ENCODE assay signal across 25 cellular contexts in the genomic region with DNA sequence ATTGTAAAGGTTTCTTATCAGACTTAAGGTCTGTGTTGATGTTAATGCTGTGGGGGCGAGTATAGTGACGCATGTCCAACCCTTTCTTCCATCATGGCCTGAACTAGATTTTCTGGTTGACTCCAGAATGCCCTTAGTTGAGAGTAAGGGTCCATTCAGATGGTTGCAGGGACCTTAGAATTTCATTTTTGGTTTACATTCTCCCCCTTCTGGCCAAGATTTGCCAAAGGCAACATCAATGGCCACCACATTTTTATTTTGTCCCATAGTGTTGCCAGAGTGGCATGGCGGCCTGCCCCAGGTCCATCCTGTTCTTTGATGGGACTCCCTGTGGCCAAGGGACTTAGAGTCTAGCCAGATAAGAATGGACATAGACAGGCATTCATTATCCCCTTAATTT.
DNase-seq lines count a peak whose midpoint lies in the region; ATAC-seq and TF ChIP-seq lines count a peak whose summit lies in the region.
"Had no signal": no experiment of that assay in that cellular context is flagged by ENCODE, and none has a peak within 500 bp of the region (broad histone marks: within the 10 kb centered on the region; RNA-seq: fewer than 3 reads in every experiment).

No MANE protein-coding gene starts in this region.

- peaks cover 0 to 2% (median 0%) of the 10 kb centered on the region in 3 donors for H3K27me3 Mint-ChIP-seq in CD14-positive monocyte (ENCODE audit: low read depth in 3 of 3)
- H3K27me3 Mint-ChIP-seq: activated CD4-positive, alpha-beta T cell treated with anti-CD3 and anti-CD28 coated beads for 36 hours; effector memory CD8-positive, alpha-beta T cell; naive thymus-derived CD4-positive, alpha-beta T cell; stimulated activated naive CD8-positive, alpha-beta T cell treated with anti-CD3 and anti-CD28 coated beads, Interleukin-15, Interleukin-2, amounts not matched to agents 100 ng/mL and 50 ng/mL, for 24 hours had no signal

- no peak for ATAC-seq in omental fat pad (ENCODE audit: low FRiP score)
- ATAC-seq: activated CD4-positive, alpha-beta T cell treated with anti-CD3 and anti-CD28 coated beads for 36 hours; activated T-cell treated with anti-CD3 and anti-CD28 coated beads, Interleukin-2, amount 50 U/mL, for 72 hours; effector memory CD8-positive, alpha-beta T cell; naive thymus-derived CD4-positive, alpha-beta T cell had no signal

- H3K4me3 ChIP-seq in NB4 (ENCODE audit: low read depth, low read length), result no peak overlapping the region
- H3K4me3 ChIP-seq in brain microvascular endothelial cell (ENCODE audit: low read depth, low read length), result no peak overlapping the region
- H3K4me3 ChIP-seq: esophagus squamous epithelium, GM23248, ovary, right atrium auricular region, thyroid gland had no signal

- no peak overlapping the region for H3K4me3 Mint-ChIP-seq in CD14-positive monocyte
- H3K4me3 Mint-ChIP-seq: activated CD4-positive, alpha-beta T cell treated with anti-CD3 and anti-CD28 coated beads for 36 hours; activated naive CD4-positive, alpha-beta T cell treated with anti-CD3 and anti-CD28 coated beads for 36 hours; activated T-cell treated with anti-CD3 and anti-CD28 coated beads, Interleukin-2, amount 50 U/mL, for 72 hours; effector memory CD8-positive, alpha-beta T cell; naive thymus-derived CD4-positive, alpha-beta T cell; stimulated activated naive CD8-positive, alpha-beta T cell treated with anti-CD3 and anti-CD28 coated beads, Interleukin-15, Interleukin-2, amounts not matched to agents 100 ng/mL and 50 ng/mL, for 24 hours had no signal

- no peak for TF ChIP-seq POLR2A in NB4 (IDR thresholded peaks at IDR 0.05; ENCODE audit: extremely low read depth, insufficient read length)

- no peak overlapping the region for H3K27ac Mint-ChIP-seq in CD14-positive monocyte
- H3K27ac Mint-ChIP-seq: activated CD4-positive, alpha-beta T cell treated with anti-CD3 and anti-CD28 coated beads for 36 hours; activated naive CD4-positive, alpha-beta T cell treated with anti-CD3 and anti-CD28 coated beads for 36 hours; activated T-cell treated with anti-CD3 and anti-CD28 coated beads, Interleukin-2, amount 50 U/mL, for 72 hours; effector memory CD8-positive, alpha-beta T cell; naive thymus-derived CD4-positive, alpha-beta T cell; stimulated activated naive CD8-positive, alpha-beta T cell treated with anti-CD3 and anti-CD28 coated beads, Interleukin-15, Interleukin-2, amounts not matched to agents 100 ng/mL and 50 ng/mL, for 24 hours had no signal

- H3K36me3 ChIP-seq in brain microvascular endothelial cell (replicated peaks), result no peaks in the 10 kb centered on the region
- H3K36me3 ChIP-seq: esophagus squamous epithelium, ovary, right atrium auricular region, thyroid gland had no signal

- H3K9me3 Mint-ChIP-seq in CD14-positive monocyte, result peaks cover 0 to 3% (median 0%) of the 10 kb centered on the region in 7 donors
- H3K9me3 Mint-ChIP-seq: activated naive CD4-positive, alpha-beta T cell treated with anti-CD3 and anti-CD28 coated beads for 36 hours; activated T-cell treated with anti-CD3 and anti-CD28 coated beads, Interleukin-2, amount 50 U/mL, for 72 hours; stimulated activated naive CD8-positive, alpha-beta T cell treated with anti-CD3 and anti-CD28 coated beads, Interleukin-15, Interleukin-2, amounts not matched to agents 100 ng/mL and 50 ng/mL, for 24 hours had no signal

- peak; percentile 7 for TF ChIP-seq CTCF in NB4 (IDR thresholded peaks at IDR 0.05; ENCODE audit: low read depth, low read length)
- peak; percentile 52 for TF ChIP-seq CTCF in brain microvascular endothelial cell (IDR thresholded peaks at IDR 0.05; ENCODE audit: low read depth, low read length, missing control alignments)
- no peak for TF ChIP-seq CTCF in CD14-positive monocyte (IDR thresholded peaks at IDR 0.05)
- TF ChIP-seq CTCF in omental fat pad (IDR thresholded peaks at IDR 0.05), result no peak

- H3K36me3 Mint-ChIP-seq in CD14-positive monocyte, result no peaks in the 10 kb centered on the region
- H3K36me3 Mint-ChIP-seq: naive thymus-derived CD4-positive, alpha-beta T cell had no signal

- no peaks in the 10 kb centered on the region for H3K27me3 ChIP-seq in brain microvascular endothelial cell (replicated peaks)
- H3K27me3 ChIP-seq: esophagus squamous epithelium, ovary, right atrium auricular region, thyroid gland had no signal

- in situ Hi-C loops in brain microvascular endothelial cell (cut with HindIII; ENCODE audit: low pct_ligation_motif_present, low sequenced_read_pairs), result no loop called here

- no peaks in the 10 kb centered on the region for H3K4me1 Mint-ChIP-seq in CD14-positive monocyte
- H3K4me1 Mint-ChIP-seq: activated CD4-positive, alpha-beta T cell treated with anti-CD3 and anti-CD28 coated beads for 36 hours; naive thymus-derived CD4-positive, alpha-beta T cell had no signal

- intact Hi-C loops in CD14-positive monocyte (cut with micrococcal nuclease), result no loop called here

- DNase-seq in ELR (ENCODE audit: low read depth), result peak; percentile 14
- no peak for DNase-seq in NB4 (ENCODE audit: low read depth)
- DNase-seq in brain microvascular endothelial cell, result no peak
- DNase-seq in iPS-NIHi11 (ENCODE audit: low spot score), result peak; percentile 11
- no peak for DNase-seq in SK-N-DZ (ENCODE audit: low spot score)
- DNase-seq in CD14-positive monocyte (ENCODE audit: low spot score), result no peak
- no peak for DNase-seq in omental fat pad (ENCODE audit: low spot score)
- no peak for DNase-seq in nucleus accumbens (lab: John Stamatoyannopoulos, UW)
- DNase-seq: activated CD4-positive, alpha-beta T cell treated with anti-CD3 and anti-CD28 coated beads for 36 hours; activated naive CD4-positive, alpha-beta T cell treated with anti-CD3 and anti-CD28 coated beads for 36 hours; activated T-cell treated with anti-CD3 and anti-CD28 coated beads, Interleukin-2, amount 50 U/mL, for 72 hours; AML-193; aorta; COR-L47; DND-41; effector memory CD8-positive, alpha-beta T cell; esophagus squamous epithelium; GM23248; naive thymus-derived CD4-positive, alpha-beta T cell; NCI-H1105 treated with DMSO at 0.1 percent for 48 hours; ovary; stimulated activated CD4-positive, alpha-beta T cell treated with anti-CD3 and anti-CD28 coated beads, Interleukin-12 subunit alpha, Interleukin-12 subunit beta, amount 100 ng/mL, for 4 hours; thyroid gland had no signal

- H3K27ac ChIP-seq in brain microvascular endothelial cell, result no peak overlapping the region
- H3K27ac ChIP-seq: esophagus squamous epithelium, GM23248, ovary, right atrium auricular region, thyroid gland had no signal

Comparison
In these comparisons a context has a peak if more than half of its experiments do, and no peak if none do; other contexts are left out.
1. DNase-seq: peak in ELR (single experiment) and iPS-NIHi11 (single experiment); none in NB4 (single experiment), brain microvascular endothelial cell (single experiment), SK-N-DZ (single experiment), CD14-positive monocyte (single experiment), omental fat pad (single experiment) and nucleus accumbens (0 of 56).
2. CTCF ChIP-seq: peak in NB4 (single experiment) and brain microvascular endothelial cell (single experiment); none in CD14-positive monocyte (single experiment) and omental fat pad (0 of 3).